8 cellular contexts compared by ENCODE assay signal in the genomic region with DNA sequence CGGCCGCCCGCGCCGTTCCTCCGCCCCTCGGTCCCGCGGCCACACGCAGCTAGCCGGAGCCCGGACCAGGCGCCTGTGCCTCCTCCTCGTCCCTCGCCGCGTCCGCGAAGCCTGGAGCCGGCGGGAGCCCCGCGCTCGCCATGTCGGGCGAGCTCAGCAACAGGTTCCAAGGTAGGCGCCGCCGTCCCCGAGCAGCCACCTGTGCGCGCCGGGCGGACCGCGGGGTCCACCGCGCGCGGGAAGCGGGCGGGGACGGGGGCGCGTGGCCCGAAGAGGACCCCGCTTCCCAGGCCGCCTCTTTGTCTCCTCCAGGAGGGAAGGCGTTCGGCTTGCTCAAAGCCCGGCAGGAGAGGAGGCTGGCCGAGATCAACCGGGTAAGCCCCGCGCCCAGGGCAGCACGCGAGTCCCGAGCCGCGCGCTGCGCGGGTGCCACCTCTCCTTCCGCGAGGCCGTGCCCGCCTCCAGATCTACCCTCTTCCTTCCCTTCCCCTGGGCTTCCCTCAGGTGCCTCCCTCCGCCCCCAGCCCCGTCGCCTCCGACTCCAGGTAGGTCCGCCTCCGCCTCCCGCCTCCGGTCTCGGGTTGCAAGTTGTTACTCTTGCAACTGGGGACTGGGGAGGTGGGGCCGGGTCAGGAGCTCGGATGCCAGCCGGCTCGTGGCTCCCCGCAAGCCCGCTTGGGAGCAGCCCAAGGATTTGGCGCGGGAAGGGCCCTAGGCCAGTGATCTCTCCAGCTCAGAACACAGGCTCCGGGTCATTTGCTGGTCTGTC. TPM values are rescaled to one million over a fixed set of nuclear protein-coding genes. Genes with fewer than 3 reads are reported as not detected.
DNase-seq lines count a peak whose midpoint lies in the region; ATAC-seq, FAIRE-seq and TF ChIP-seq lines count a peak whose summit lies in the region.

A gene (plus strand): TSS at position 42 of the 769 bp plus-strand sequence. CDS start 99 bp downstream, at position 141.

- intact Hi-C loops in Panc1 (cut with micrococcal nuclease; ENCODE audit: unreplicated experiment) (no loop called here), HepG2 (cut with micrococcal nuclease; ENCODE audit: unreplicated experiment) (no loop called here)

- H3K4me1 ChIP-seq in Panc1 (ENCODE audit: control insufficient read depth, insufficient read depth, low read length) (0 out of 2 replicates have a peak, but pooled peaks cover 5% of the 10 kb centered on the region), HepG2 (ENCODE audit: insufficient read depth, low read length) (peaks cover 30% of the 10 kb centered on the region)

- H3K4me3 Mint-ChIP-seq in stimulated activated naive B cell treated with anti-CD40 and anti-IgM and Interleukin-4, amounts not matched to agents 10 μg/mL and 1 μg/mL and 100 μg/mL, for 72 hours, result peak within 1 kb of the TSS; percentile 59 to 67

- no peak for TF ChIP-seq RAD21 in HepG2 (CRISPR knock-in tag; IDR thresholded peaks at IDR 0.05)

- no peaks in the 10 kb centered on the region for H3K27me3 ChIP-seq in Panc1 (ENCODE audit: control insufficient read depth, insufficient read depth, low read length)
- peaks cover 2 to 48% of the 10 kb centered on the region in 2 experiments; a peak in 4 of 5 replicates for H3K27me3 ChIP-seq in HepG2 (ENCODE audit: control insufficient read depth in 1 of 2, insufficient read depth in 2 of 2, low read length in 2 of 2)

- in situ Hi-C loops in Panc1 (cut with HindIII; ENCODE audit: low pct_unique_long_range_greater_than_20kb, low sequenced_read_pairs), result no loop called here
- in situ Hi-C loops in HepG2 (cut with HindIII; ENCODE audit: extremely low pct_ligation_motif_present, low pct_unique_long_range_greater_than_20kb), result no loop called here

- H3K4me3 ChIP-seq in Panc1 (ENCODE audit: low read depth in 2 of 2, low read length in 2 of 2) (peak within 1 kb of the TSS; percentile 48 to 52), HepG2 (replicated peaks in 1 of 3; ENCODE audit: insufficient read depth in 1 of 3, low read depth in 2 of 3, low read length in 3 of 3) (peak within 1 kb of the TSS; percentile 57 to 91 (median 77); a peak in 5 of 6 replicates)

- H3K9me3 ChIP-seq in Panc1 (ENCODE audit: control insufficient read depth, insufficient read depth, low read depth, low read length), result no peaks in the 10 kb centered on the region
- no peaks in the 10 kb centered on the region for H3K9me3 ChIP-seq in HepG2 (ENCODE audit: low read length)

- H3K27ac ChIP-seq in Panc1 (ENCODE audit: low read length), result no peak within 1 kb of the TSS
- H3K27ac ChIP-seq in HepG2 (ENCODE audit: extremely low read length, insufficient read depth, low read length), result no peak within 1 kb of the TSS

- H3K79me2 ChIP-seq in HepG2 (ENCODE audit: insufficient read depth, low read length), result no peaks in the 10 kb centered on the region

- CTCF ChIA-PET in Panc1 (lab: Charles Lee) (no interaction called here), HepG2 (lab: Yijun Ruan, JAX; ENCODE audit: low intra/inter-chr PET ratio, low total read pairs) (no interaction called here)

- H3K27ac Mint-ChIP-seq in stimulated activated naive B cell treated with anti-CD40 and anti-IgM and Interleukin-4, amounts not matched to agents 10 μg/mL and 1 μg/mL and 100 μg/mL, for 72 hours, result peak within 1 kb of the TSS; percentile 20

- peaks cover 6 to 16% of the 10 kb centered on the region in 2 donors for H3K4me1 Mint-ChIP-seq in stimulated activated naive B cell treated with anti-CD40 and anti-IgM and Interleukin-4, amounts not matched to agents 10 μg/mL and 1 μg/mL and 100 μg/mL, for 72 hours

- no peaks in the 10 kb centered on the region for H3K36me3 Mint-ChIP-seq in stimulated activated naive B cell treated with anti-CD40 and anti-IgM and Interleukin-4, amounts not matched to agents 10 μg/mL and 1 μg/mL and 100 μg/mL, for 72 hours

- DNase-seq in NCI-H1417 (lab: John Stamatoyannopoulos, UW) (peak; percentile 54 to 85 (median 78)), NCI-H1417 treated with DMSO at 0.1 percent for 48 hours (lab: John Stamatoyannopoulos, UW) (no peak), Panc1 (ENCODE audit: low read depth, low spot score) (no peak), cerebellum (ENCODE audit: low spot score) (no peak), HepG2 (ENCODE audit: low spot score) (no peak)
- no peak for DNase-seq in stimulated activated naive B cell treated with anti-CD40 and anti-IgM and Interleukin-4, amounts not matched to agents 10 μg/mL and 1 μg/mL and 100 μg/mL, for 72 hours
- no peak for DNase-seq in effector CD4-positive, alpha-beta T cell

- TF ChIP-seq EP300 in HepG2 (IDR thresholded peaks at IDR 0.05; ENCODE audit: low read depth in 2 of 2, low read length in 2 of 2), result no peak
- no peak for TF ChIP-seq EP300 in HepG2 (CRISPR knock-in tag; IDR thresholded peaks at IDR 0.05; ENCODE audit: borderline replicate concordance)

- BruUV-seq in Panc1 (replicated peaks; lab: Mats Ljungman, UMichigan) (no TSS peak), HepG2 (replicated peaks; lab: Mats Ljungman, UMichigan) (no TSS peak)

- peak within 1 kb of the TSS; percentile 58 for H3K9ac ChIP-seq in HepG2 (ENCODE audit: insufficient read depth, low read depth, low read length)

- no peak within 1 kb of the TSS for H2AFZ ChIP-seq in HepG2 (ENCODE audit: low read length)

- H3K27me3 Mint-ChIP-seq in stimulated activated naive B cell treated with anti-CD40 and anti-IgM and Interleukin-4, amounts not matched to agents 10 μg/mL and 1 μg/mL and 100 μg/mL, for 72 hours, result peaks cover 46 to 69% of the 10 kb centered on the region in 2 donors

- TF ChIP-seq POLR2A in HepG2 (IDR thresholded peaks at IDR 0.05; ENCODE audit: insufficient read depth in 1 of 2, low read depth in 2 of 2, low read length in 2 of 2), result peak in 1 of 2 experiments; percentile 52; a peak in 1 of 4 replicates

- no peaks in the 10 kb centered on the region for H3K9me3 Mint-ChIP-seq in stimulated activated naive B cell treated with anti-CD40 and anti-IgM and Interleukin-4, amounts not matched to agents 10 μg/mL and 1 μg/mL and 100 μg/mL, for 72 hours

- H3K36me3 ChIP-seq in Panc1 (ENCODE audit: control insufficient read depth, insufficient read depth, low read length) (no peaks in the 10 kb centered on the region; the same call in 1 of the 2 replicates), HepG2 (replicated peaks in 1 of 2; ENCODE audit: control insufficient read depth in 1 of 2, insufficient read depth in 2 of 2, low read length in 2 of 2) (no peaks in the 10 kb centered on the region)

- WGBS in HepG2 (ENCODE audit: low lambda C conversion rate), result under 1% methylated on average over 21 of the region's 85 CpGs

- no peak for TF ChIP-seq CTCF in Panc1 (IDR thresholded peaks at IDR 0.05)
- no peak for TF ChIP-seq CTCF in HepG2 (CRISPR knock-in tag; IDR thresholded peaks at IDR 0.05)

- ATAC-seq in Panc1 (peak; percentile 64), HepG2 (peak; percentile 70), HG03039 (IDR thresholded peaks at IDR 0.05; ENCODE audit: unreplicated experiment) (no peak)
- ATAC-seq in stimulated activated naive B cell treated with anti-CD40 and anti-IgM and Interleukin-4, amounts not matched to agents 10 μg/mL and 1 μg/mL and 100 μg/mL, for 72 hours (replicated peaks), result peak; percentile 30 to 50

- H3K4me2 ChIP-seq in HepG2 (ENCODE audit: low read depth, low read length), result peak within 1 kb of the TSS; percentile 93

- POLR2A ChIA-PET in Panc1 (lab: Charles Lee) (no interaction called here), HepG2 (lab: Yijun Ruan, JAX) (interaction anchor here (1.6 to 4.5 kb wide), 2 partner anchors 26 to 28 kb away, joined by 5 to 19 read pairs; a partner anchor contains a TSS)

- no peaks in the 10 kb centered on the region for H4K20me1 ChIP-seq in HepG2 (ENCODE audit: insufficient read depth, low read length)

- FAIRE-seq in HepG2 (lab: Jason Lieb, UNC), result no peak

TF ChIP-seq in HepG2, 621 proteins besides CTCF, POLR2A, EP300 and RAD21 (continues in another document):
- TF ChIP-seq GABPB1 (CRISPR knock-in tag; IDR thresholded peaks at IDR 0.05) (peak; percentile 48; the same call in 1 of the 2 replicates), HNRNPK (IDR thresholded peaks at IDR 0.05; ENCODE audit: low read depth, low read length, poor library complexity, severe bottlenecking) (peak; percentile 91), KLF15 (CRISPR knock-in tag; IDR thresholded peaks at IDR 0.05; ENCODE audit: borderline replicate concordance) (peak; percentile 22; the same call in 1 of the 2 replicates), SAP130 (CRISPR knock-in tag; IDR thresholded peaks at IDR 0.05; ENCODE audit: low read depth) (peak; percentile 32), HOXA7 (CRISPR knock-in tag; IDR thresholded peaks at IDR 0.05) (no peak), POGZ (CRISPR knock-in tag; IDR thresholded peaks at IDR 0.05) (0 out of 2 replicates have a peak, but pooled peaks have one; percentile 31)

RNA-seq across cellular contexts. Expression of the gene that starts here (rescaled TPM):
- total RNA-seq in Panc1 (2021; ENCODE audit: unreplicated experiment), result 6.0 TPM
- 2.9 TPM for polyA plus RNA-seq in Panc1 (2012; ENCODE audit: insufficient read length)
- total RNA-seq in cerebellum, result 24.2 TPM
- total RNA-seq in HepG2 (2016; rRNA removed; fragmentation: Illumina TruSeq; extraction: Trizol), result 36.5 and 42.7 TPM in 2 replicates
- total RNA-seq in HepG2 (2016; cell fraction: cytosol; rRNA removed; fragmentation: Illumina TruSeq; extraction: Trizol; ENCODE audit: low read depth), result 6.6 and 7.0 TPM in 2 replicates
- 34.7 and 36.0 TPM in 2 replicates for total RNA-seq in HepG2 (2016; cell fraction: insoluble cytoplasmic fraction; rRNA removed; fragmentation: Illumina TruSeq; extraction: Trizol)
- total RNA-seq in HepG2 (2016; cell fraction: membrane; rRNA removed; fragmentation: Illumina TruSeq; extraction: Trizol), result 23.1 and 24.2 TPM in 2 replicates
- 18.6 and 21.4 TPM in 2 replicates for total RNA-seq in HepG2 (2016; cell fraction: nucleus; rRNA removed; fragmentation: Illumina TruSeq; extraction: Trizol)
- 12.1 and 12.4 TPM in 2 replicates for polyA plus RNA-seq in HepG2 (2011; rRNA removed)
- 9.1 and 9.5 TPM in 2 replicates for polyA plus RNA-seq in HepG2 (2011; cell fraction: cytosol; rRNA removed)
- polyA plus RNA-seq in HepG2 (2011; cell fraction: nucleus; rRNA removed), result 9.2 and 9.6 TPM in 2 replicates
- polyA plus RNA-seq in HepG2 (2012), result 9.9 and 10.9 TPM in 2 replicates
- polyA plus RNA-seq in HepG2 (2016; cell fraction: cytosol; fragmentation: Illumina TruSeq; extraction: Trizol; ENCODE audit: low read depth), result 12.3 and 14.5 TPM in 2 replicates
- 40.5 and 48.2 TPM in 2 replicates for polyA plus RNA-seq in HepG2 (2016; cell fraction: insoluble cytoplasmic fraction; fragmentation: Illumina TruSeq; extraction: Trizol; ENCODE audit: low read depth)
- 21.8 and 26.9 TPM in 2 replicates for polyA plus RNA-seq in HepG2 (2016; cell fraction: membrane; fragmentation: Illumina TruSeq; extraction: Trizol; ENCODE audit: low read depth)
- 29.8 and 37.4 TPM in 2 replicates for polyA plus RNA-seq in HepG2 (2016; cell fraction: nucleus; fragmentation: Illumina TruSeq; extraction: Trizol; ENCODE audit: insufficient read depth, low read depth)
- 17.7 and 21.6 TPM in 2 replicates for polyA minus RNA-seq in HepG2 (2011; rRNA and poly(A)+ RNA removed; ENCODE audit: low replicate concordance)
- polyA minus RNA-seq in HepG2 (2011; cell fraction: cytosol; rRNA and poly(A)+ RNA removed), result 8.5 and 8.7 TPM in 2 replicates
- 5.8 and 6.1 TPM in 2 replicates for polyA minus RNA-seq in HepG2 (2011; cell fraction: nucleus; rRNA and poly(A)+ RNA removed)

Comparison
In these comparisons a context has a peak if more than half of its experiments do, and no peak if none do; other contexts are left out.
1. DNase-seq: peak in NCI-H1417 (3 of 3); none in NCI-H1417 treated with DMSO at 0.1 percent for 48 hours (single experiment), Panc1 (single experiment), cerebellum (single experiment), HepG2 (single experiment), stimulated activated naive B cell treated with anti-CD40 and anti-IgM and Interleukin-4, amounts not matched to agents 10 μg/mL and 1 μg/mL and 100 μg/mL, for 72 hours (single experiment) and effector CD4-positive, alpha-beta T cell (single experiment).